ENCODE assay signal across 8 cellular contexts in genomic region chr2:26244479-26245230, GRCh38. TPM values are rescaled to one million over a fixed set of nuclear protein-coding genes. Genes with fewer than 3 reads are reported as not detected.
DNase-seq lines count a peak whose midpoint lies in the region; ATAC-seq and TF ChIP-seq lines count a peak whose summit lies in the region.

TSS of gene HADHA (minus strand) at chr2:26244632. CDS start at chr2:26244596, 36 bp downstream.
TSS of gene HADHB (plus strand) at chr2:26244939. CDS start at chr2:26254255, 9,316 bp downstream.

- peak within 1 kb of the TSS; percentile 95 for H3K4me2 ChIP-seq in OCI-LY7 (ENCODE audit: low read length)

- H3K9me3 ChIP-seq in HUES64 (ENCODE audit: insufficient read depth, low read depth, low read length) (no peaks in the 10 kb centered on the region), OCI-LY7 (ENCODE audit: low read length) (no peaks in the 10 kb centered on the region), mucosa of descending colon (no peaks in the 10 kb centered on the region)

- peak within 1 kb of the TSS; percentile 91 for H2AFZ ChIP-seq in OCI-LY7 (ENCODE audit: low read length)

- no TSS peak for BruUV-seq in OCI-LY7 (replicated peaks; lab: Mats Ljungman, UMichigan)

- TF ChIP-seq CTCF in OCI-LY7 (conservative IDR thresholded peaks at IDR 0.05; ENCODE audit: low read length) (peak; percentile 45), epithelial cell of esophagus (IDR thresholded peaks at IDR 0.05; ENCODE audit: insufficient read depth, low read depth, low read length, missing control alignments) (peak; percentile 27), mucosa of descending colon (IDR thresholded peaks at IDR 0.05) (peak; percentile 10)

- H3K36me3 ChIP-seq in HUES64 (ENCODE audit: insufficient read depth, low read length) (no peaks in the 10 kb centered on the region; the same call in 1 of the 2 replicates), OCI-LY7 (ENCODE audit: insufficient read depth, low read length) (peaks cover 5% of the 10 kb centered on the region; the same call in 1 of the 2 replicates), mucosa of descending colon (ENCODE audit: low read depth) (no peaks in the 10 kb centered on the region)

- peak within 1 kb of the TSS; percentile 98 for H3K27ac ChIP-seq in HUES64 (ENCODE audit: low read depth, low read length)
- peak within 1 kb of the TSS; percentile 72 for H3K27ac ChIP-seq in OCI-LY7 (ENCODE audit: low read depth, low read length, poor library complexity, severe bottlenecking)

- CTCF ChIA-PET in OCI-LY7 (lab: Charles Lee; ENCODE audit: unreplicated experiment) = no interaction called here

- DNase-seq in DMS 273 (lab: John Stamatoyannopoulos, UW; ENCODE audit: unreplicated experiment) = peak; percentile 98
- peak; percentile 89 for DNase-seq in OCI-LY7 (ENCODE audit: low spot score)
- peak; percentile 71 for DNase-seq in activated T-cell treated with anti-CD3 and anti-CD28 coated beads for 1 hour (ENCODE audit: low read depth)
- DNase-seq in epithelial cell of esophagus (ENCODE audit: low read depth) = peak; percentile 87
- DNase-seq in mucosa of descending colon = peak; percentile 92 to 95 (median 95)
- peak; percentile 77 for DNase-seq in stimulated activated CD8-positive, alpha-beta memory T cell treated with anti-CD3 and anti-CD28 coated beads, Interleukin-4, amount 100 ng/mL, for 24 hours (ENCODE audit: low read depth)

- H4K20me1 ChIP-seq in OCI-LY7 (ENCODE audit: insufficient read depth, low read length) = peaks cover 13% of the 10 kb centered on the region; the same call in 1 of the 2 replicates

- H3K79me2 ChIP-seq in OCI-LY7 (ENCODE audit: insufficient read depth, low read depth, low read length) = peaks cover 94% of the 10 kb centered on the region

- under 1% methylated on average over 51 of the region's 51 CpGs for WGBS in HUES64

- H3K27me3 ChIP-seq in HUES64 (ENCODE audit: insufficient read depth, low read length) = no peaks in the 10 kb centered on the region

- H3K9me2 ChIP-seq in OCI-LY7 (ENCODE audit: insufficient read depth, low read length) = no peaks in the 10 kb centered on the region

- POLR2A ChIA-PET in OCI-LY7 (lab: Charles Lee) = interaction anchor here (0.7 to 2.2 kb wide), 5 partner anchors 13 to 101 kb away, joined by 3 to 6 read pairs (median 3); partner anchors contain the start of gene SELENOI

- H3K4me1 ChIP-seq in HUES64 (ENCODE audit: insufficient read depth, low read length) (peaks cover 10% of the 10 kb centered on the region), OCI-LY7 (ENCODE audit: insufficient read depth, low read length, poor library complexity, severe bottlenecking) (peaks cover 40% of the 10 kb centered on the region), mucosa of descending colon (ENCODE audit: low read depth) (peaks cover 31% of the 10 kb centered on the region)

- intact Hi-C loops in OCI-LY7 (cut with micrococcal nuclease; ENCODE audit: unreplicated experiment) = no loop called here
- intact Hi-C loops in mucosa of descending colon (cut with DNase I, micrococcal nuclease) = no loop called here

- H3K9ac ChIP-seq in HUES64 (ENCODE audit: low read depth, low read length) = peak within 1 kb of the TSS; percentile 78

- ATAC-seq in GM21423 (IDR thresholded peaks at IDR 0.05; ENCODE audit: unreplicated experiment) (peak; percentile 72), mucosa of descending colon (peak; percentile 95)

- H3K4me3 ChIP-seq in HUES64 (ENCODE audit: low read length) = peak within 1 kb of the TSS; percentile 90
- H3K4me3 ChIP-seq in OCI-LY7 (ENCODE audit: low read depth, low read length, poor library complexity, severe bottlenecking) = peak within 1 kb of the TSS; percentile 93
- peak within 1 kb of the TSS; percentile 90 for H3K4me3 ChIP-seq in epithelial cell of esophagus (ENCODE audit: low read length)
- H3K4me3 ChIP-seq in mucosa of descending colon = peak within 1 kb of the TSS; percentile 46

RNA-seq across cellular contexts. Expression of gene HADHA, which starts in this region (rescaled TPM):
- polyA plus RNA-seq in HUES64 (2013, experiment 1 of 2) = 74.3 TPM
- 89.3 TPM for polyA plus RNA-seq in HUES64 (2013, experiment 2 of 2)
- 126 and 131 TPM in 2 replicates for total RNA-seq in OCI-LY7 (2014; rRNA removed; shearing (Covaris generic))
- total RNA-seq in OCI-LY7 (2022) = 150 and 157 TPM in 2 replicates
- total RNA-seq in mucosa of descending colon = 100 to 1,000 TPM; 185 to 252 (median 226) TPM

RNA-seq across cellular contexts. Expression of gene HADHB, which starts in this region (rescaled TPM):
- polyA plus RNA-seq in HUES64 (2013, experiment 1 of 2) = 31.9 TPM
- 35.7 TPM for polyA plus RNA-seq in HUES64 (2013, experiment 2 of 2)
- total RNA-seq in OCI-LY7 (2014; rRNA removed; shearing (Covaris generic)) = 35.5 and 46.7 TPM in 2 replicates
- total RNA-seq in OCI-LY7 (2022) (55.7 and 58.1 TPM in 2 replicates), mucosa of descending colon (100 to 1,000 TPM; 144 to 186 (median 149) TPM)

Comparison
In these comparisons a context has a peak if more than half of its experiments do, and no peak if none do; other contexts are left out.
1. Peak in every context shown above with its lines: DNase-seq, ATAC-seq, H3K4me3 ChIP-seq and H3K27ac ChIP-seq.